Comparison of ENCODE assay signal across 23 cellular contexts in the genomic region with DNA sequence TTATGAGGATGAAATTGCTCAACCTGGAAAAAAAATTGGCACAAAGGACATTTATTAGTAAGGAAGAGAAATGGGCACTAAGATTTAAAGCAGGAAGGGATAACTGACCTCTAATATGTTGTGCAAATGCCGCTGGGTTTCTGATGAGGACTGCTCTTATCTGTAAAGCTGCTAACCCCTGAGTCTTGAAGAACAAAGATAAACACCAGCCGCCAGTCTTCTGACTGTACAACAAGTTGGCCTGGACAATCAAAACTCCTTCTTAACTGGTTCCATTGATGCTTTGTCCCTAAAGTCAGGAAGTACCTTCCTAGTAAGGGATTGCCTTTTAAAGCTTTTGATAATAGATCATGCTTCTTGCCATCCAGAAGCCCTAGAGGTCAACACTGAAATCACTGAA.
"Had no signal": no experiment of that assay in that cellular context is flagged by ENCODE, and none has a peak within 500 bp of the region (broad histone marks: within the 10 kb centered on the region; RNA-seq: fewer than 3 reads in every experiment).

No MANE protein-coding gene starts in this region.

- H3K4me3 ChIP-seq: SJCRH30 had no signal

- H3K36me3 ChIP-seq: SJCRH30 had no signal

- DNase-seq: IMR-90, Kasumi-1, MM.1S, NCI-H1092 treated with DMSO at 0.1 percent for 48 hours, NCI-H1436, NCI-H187, NCI-H2029, NCI-H2081 treated with DMSO at 0.1 percent for 48 hours, NCI-H2171, NCI-H226, NCI-H446, NCI-H510A, NCI-H524 treated with DMSO at 0.1 percent for 48 hours, NCI-H69, NCI-H774, SHP77, SJCRH30 had no signal

- H3K9me3 ChIP-seq: SJCRH30 had no signal

- H3K27ac ChIP-seq: KMS-11, RWPE1, SJCRH30 had no signal

- ATAC-seq: HepG2, Panc1, PC-3, SK-N-SH treated with all-trans-retinoic acid at 6 μM for 48 hours had no signal

- H3K27me3 ChIP-seq: SJCRH30 had no signal
